16 cellular contexts compared by ENCODE assay signal in genomic region chr11:128512478-128513127, GRCh38.
DNase-seq lines count a peak whose midpoint lies in the region; ATAC-seq, FAIRE-seq and TF ChIP-seq lines count a peak whose summit lies in the region.
"Had no signal": no experiment of that assay in that cellular context is flagged by ENCODE, and none has a peak within 500 bp of the region (broad histone marks: within the 10 kb centered on the region; RNA-seq: fewer than 3 reads in every experiment).

No MANE protein-coding gene starts in this region.

- H3K36me3 ChIP-seq in duodenal mucosa (ENCODE audit: control insufficient read depth in 1 of 2, insufficient read depth in 2 of 2, low read length in 2 of 2), result peaks cover 0 to 6% of the 10 kb centered on the region in 2 donors
- H3K36me3 ChIP-seq: HAP-1 had no signal

- peak overlapping the region; percentile 19 to 20 for H3K9ac ChIP-seq in duodenal mucosa (ENCODE audit: low read depth in 1 of 2, low read length in 2 of 2)

- POLR2A ChIA-PET in activated CD4-positive, alpha-beta T cell treated with anti-CD3 and anti-CD28 coated beads, Interleukin-2, amount 10 ng/mL, durations not matched to agents 7 days and 5 days (lab: Charles Lee), result interaction anchor here (0.6 to 1.2 kb wide), 4 partner anchors 12 to 117 kb away, joined by 3 to 5 read pairs (median 3); no protein-coding TSS in a partner anchor
- POLR2A ChIA-PET in WTC11 (lab: Charles Lee), result no interaction called here

- peaks cover 96% of the 10 kb centered on the region for H3K36me3 Mint-ChIP-seq in activated CD4-positive, alpha-beta T cell treated with anti-CD3 and anti-CD28 coated beads, Interleukin-2, amount 10 ng/mL, durations not matched to agents 7 days and 5 days (ENCODE audit: low read depth)
- H3K36me3 Mint-ChIP-seq in WTC11, result no peaks in the 10 kb centered on the region
- H3K36me3 Mint-ChIP-seq: brain, mesothelial cell of epicardium had no signal

- no peak overlapping the region for H3K27ac ChIP-seq in duodenal mucosa (ENCODE audit: low read depth, low read length)
- H3K27ac ChIP-seq: SK-N-MC had no signal

- no peak for FAIRE-seq in RCC 7860 (lab: Jason Lieb, UNC)
- FAIRE-seq: A204.1 had no signal

- H3K27ac Mint-ChIP-seq in activated CD4-positive, alpha-beta T cell treated with anti-CD3 and anti-CD28 coated beads, Interleukin-2, amount 10 ng/mL, durations not matched to agents 7 days and 5 days, result peak overlapping the region; percentile 93
- no peak overlapping the region for H3K27ac Mint-ChIP-seq in WTC11
- peak overlapping the region; percentile 87 to 89 for H3K27ac Mint-ChIP-seq in stimulated activated naive CD8-positive, alpha-beta T cell treated with anti-CD3 and anti-CD28 coated beads, Interleukin-15, amount 100 ng/mL, for 72 hours
- H3K27ac Mint-ChIP-seq: brain, mesothelial cell of epicardium had no signal

- CTCF ChIA-PET in activated CD4-positive, alpha-beta T cell treated with anti-CD3 and anti-CD28 coated beads, Interleukin-2, amount 10 ng/mL, durations not matched to agents 7 days and 5 days (lab: Charles Lee), result interaction anchor here (0.9 to 3.8 kb wide), 11 partner anchors 10 to 222 kb away, joined by 3 to 26 read pairs (median 5); no protein-coding TSS in a partner anchor
- CTCF ChIA-PET in WTC11 (lab: Charles Lee), result no interaction called here

- peak overlapping the region; percentile 2 to 7 for H3K4me3 ChIP-seq in duodenal mucosa (ENCODE audit: low read depth in 1 of 2, low read length in 2 of 2)
- H3K4me3 ChIP-seq: HAP-1, SK-N-MC had no signal

- H3K9me3 ChIP-seq in duodenal mucosa (ENCODE audit: control insufficient read depth in 1 of 2, low read length in 2 of 2), result no peaks in the 10 kb centered on the region
- H3K9me3 ChIP-seq: HAP-1 had no signal

- no peak for ATAC-seq in WTC11
- peak; percentile 81 for ATAC-seq in stimulated activated naive CD8-positive, alpha-beta T cell treated with anti-CD3 and anti-CD28 coated beads, Interleukin-15, amount 100 ng/mL, for 72 hours

- TF ChIP-seq CTCF in WTC11 (IDR thresholded peaks at IDR 0.05), result no peak

- peak overlapping the region; percentile 96 for H3K4me3 Mint-ChIP-seq in activated CD4-positive, alpha-beta T cell treated with anti-CD3 and anti-CD28 coated beads, Interleukin-2, amount 10 ng/mL, durations not matched to agents 7 days and 5 days
- no peak overlapping the region for H3K4me3 Mint-ChIP-seq in WTC11
- peak overlapping the region; percentile 84 to 90 for H3K4me3 Mint-ChIP-seq in stimulated activated naive CD8-positive, alpha-beta T cell treated with anti-CD3 and anti-CD28 coated beads, Interleukin-15, amount 100 ng/mL, for 72 hours
- H3K4me3 Mint-ChIP-seq: brain, mesothelial cell of epicardium had no signal

- H3K4me1 Mint-ChIP-seq in activated CD4-positive, alpha-beta T cell treated with anti-CD3 and anti-CD28 coated beads, Interleukin-2, amount 10 ng/mL, durations not matched to agents 7 days and 5 days, result peaks cover 86% of the 10 kb centered on the region
- H3K4me1 Mint-ChIP-seq in WTC11, result peaks cover 33% of the 10 kb centered on the region
- peaks cover 58% of the 10 kb centered on the region for H3K4me1 Mint-ChIP-seq in stimulated activated naive CD8-positive, alpha-beta T cell treated with anti-CD3 and anti-CD28 coated beads, Interleukin-15, amount 100 ng/mL, for 72 hours

- H3K27me3 Mint-ChIP-seq in activated CD4-positive, alpha-beta T cell treated with anti-CD3 and anti-CD28 coated beads, Interleukin-2, amount 10 ng/mL, durations not matched to agents 7 days and 5 days, result no peaks in the 10 kb centered on the region
- no peaks in the 10 kb centered on the region for H3K27me3 Mint-ChIP-seq in WTC11 (ENCODE audit: low read depth)
- no peaks in the 10 kb centered on the region for H3K27me3 Mint-ChIP-seq in stimulated activated naive CD8-positive, alpha-beta T cell treated with anti-CD3 and anti-CD28 coated beads, Interleukin-15, amount 100 ng/mL, for 72 hours

- peaks cover 57 to 63% of the 10 kb centered on the region in 2 donors for H3K4me1 ChIP-seq in duodenal mucosa (ENCODE audit: control insufficient read depth in 1 of 2, insufficient read depth in 2 of 2, low read length in 2 of 2)

- no peaks in the 10 kb centered on the region for H3K27me3 ChIP-seq in duodenal mucosa (ENCODE audit: control insufficient read depth in 1 of 2, insufficient read depth in 2 of 2, low read length in 2 of 2)

- no peak for DNase-seq in activated CD4-positive, alpha-beta T cell treated with anti-CD3 and anti-CD28 coated beads, Interleukin-2, amount 10 ng/mL, durations not matched to agents 7 days and 5 days
- no peak for DNase-seq in activated CD4-positive, alpha-beta T cell treated with anti-CD3 and anti-CD28 coated beads, Interleukin-2, amount 50 U/mL, for 4 hours
- no peak for DNase-seq in WTC11 (ENCODE audit: low spot score)
- peak in 1 of 2 donors; percentile 66 for DNase-seq in stimulated activated naive CD8-positive, alpha-beta T cell treated with anti-CD3 and anti-CD28 coated beads, Interleukin-15, amount 100 ng/mL, for 72 hours
- DNase-seq in cerebellum (ENCODE audit: low spot score), result no peak
- no peak for DNase-seq in epidermal melanocyte (ENCODE audit: insufficient read length, low spot score)
- no peak for DNase-seq in RCC 7860 (ENCODE audit: low spot score)
- DNase-seq: hypothalamus, NCI-H1417 treated with DMSO at 0.1 percent for 48 hours, NCI-H774 had no signal

- no peaks in the 10 kb centered on the region for H3K9me3 Mint-ChIP-seq in activated CD4-positive, alpha-beta T cell treated with anti-CD3 and anti-CD28 coated beads, Interleukin-2, amount 10 ng/mL, durations not matched to agents 7 days and 5 days
- no peaks in the 10 kb centered on the region for H3K9me3 Mint-ChIP-seq in WTC11
- H3K9me3 Mint-ChIP-seq in stimulated activated naive CD8-positive, alpha-beta T cell treated with anti-CD3 and anti-CD28 coated beads, Interleukin-15, amount 100 ng/mL, for 72 hours, result no peaks in the 10 kb centered on the region
- H3K9me3 Mint-ChIP-seq: brain, mesothelial cell of epicardium had no signal

TF ChIP-seq in WTC11, 78 proteins besides CTCF, POLR2A, EP300 and RAD21:
- TF ChIP-seq ZNF121 (CRISPR knock-in tag; IDR thresholded peaks at IDR 0.05) (peak; percentile 84), ZSCAN18 (CRISPR knock-in tag; IDR thresholded peaks at IDR 0.05) (no peak), SOX15 (CRISPR knock-in tag; IDR thresholded peaks at IDR 0.05) (no peak), KAT7 (CRISPR knock-in tag; IDR thresholded peaks at IDR 0.05; ENCODE audit: borderline replicate concordance) (no peak), MYBL2 (CRISPR knock-in tag; IDR thresholded peaks at IDR 0.05) (no peak)
